24 cellular contexts compared by ENCODE assay signal in genomic region chr10:15053061-15053460, GRCh38. TPM values are rescaled to one million over a fixed set of nuclear protein-coding genes. Genes with fewer than 3 reads are reported as not detected.
DNase-seq lines count a peak whose midpoint lies in the region; ATAC-seq lines count a peak whose summit lies in the region.
"Had no signal": no experiment of that assay in that cellular context is flagged by ENCODE, and none has a peak within 500 bp of the region (broad histone marks: within the 10 kb centered on the region; RNA-seq: fewer than 3 reads in every experiment).

No MANE protein-coding gene starts in this region.

- H3K36me3 ChIP-seq in mesenchymal stem cell (ENCODE audit: control insufficient read depth in 1 of 2, insufficient read depth in 2 of 2, low read depth in 1 of 2, low read length in 2 of 2) = no peaks in the 10 kb centered on the region
- H3K36me3 ChIP-seq: BE2C; BLaER1 treated with 17β-estradiol and CSF1 and Interleukin-3, amounts not matched to agents 10 nM and 100 nM; HAP-1 had no signal

- H3K14ac ChIP-seq in mesenchymal stem cell (ENCODE audit: low read length in 2 of 2) = no peak overlapping the region

- H2AFZ ChIP-seq in mesenchymal stem cell (ENCODE audit: low read depth, low read length) = no peak overlapping the region

- H2BK5ac ChIP-seq in mesenchymal stem cell (ENCODE audit: low read depth, low read length, poor library complexity, severe bottlenecking) = peak overlapping the region; percentile 31

- no peak overlapping the region for H2AK5ac ChIP-seq in mesenchymal stem cell (ENCODE audit: low read length, severe bottlenecking)

- ATAC-seq in activated naive CD4-positive, alpha-beta T cell treated with anti-CD3 and anti-CD28 coated beads, Interleukin-2, amount 50 U/mL, for 72 hours = no peak
- ATAC-seq in HG02588 (IDR thresholded peaks at IDR 0.05; ENCODE audit: unreplicated experiment) = no peak
- ATAC-seq: A549, GM12878 had no signal

- H3K27me3 ChIP-seq in mesenchymal stem cell (ENCODE audit: control insufficient read depth in 1 of 2, insufficient read depth in 1 of 2, low read length in 2 of 2) = no peaks in the 10 kb centered on the region
- H3K27me3 ChIP-seq: BE2C; BLaER1 treated with 17β-estradiol and CSF1 and Interleukin-3, amounts not matched to agents 10 nM and 100 nM had no signal

- no peak overlapping the region for H3K18ac ChIP-seq in mesenchymal stem cell (ENCODE audit: low read depth in 1 of 2, low read length in 2 of 2)

- peaks cover 1% of the 10 kb centered on the region for H3K4me1 ChIP-seq in mesenchymal stem cell (ENCODE audit: control insufficient read depth, insufficient read depth, low read depth, low read length)
- H3K4me1 ChIP-seq: A549; BE2C; BLaER1 treated with 17β-estradiol and CSF1 and Interleukin-3, amounts not matched to agents 10 nM and 100 nM; HAP-1 had no signal

- DNase-seq in NCI-H2227 treated with DMSO at 0.1 percent for 48 hours (lab: John Stamatoyannopoulos, UW) (peak; percentile 0), NCI-H2227 (lab: John Stamatoyannopoulos, UW; ENCODE audit: unreplicated experiment) (no peak), kidney glomerular epithelial cell (lab: John Stamatoyannopoulos, UW) (peak; percentile 7), mesenchymal stem cell (no peak)
- no peak for DNase-seq in stimulated activated CD4-positive, alpha-beta T cell treated with anti-CD3 and anti-CD28 coated beads, Interleukin-15, amount 100 ng/mL, for 24 hours
- DNase-seq in activated naive CD4-positive, alpha-beta T cell treated with anti-CD3 and anti-CD28 coated beads, Interleukin-2, amount 50 U/mL, for 72 hours (ENCODE audit: low spot score in 2 of 2) = no peak
- DNase-seq: 8988T; ACHN; AML-193; BE2C; Calu3; CD4-positive, alpha-beta T cell; CD8-positive, alpha-beta memory T cell; DMS79; EL; GDM1; GOT3; HFFc6 had no signal

- no peaks in the 10 kb centered on the region for H3K79me1 ChIP-seq in mesenchymal stem cell (replicated peaks; ENCODE audit: low read length, poor library complexity, severe bottlenecking)

- no peak overlapping the region for H3K23ac ChIP-seq in mesenchymal stem cell (ENCODE audit: low read length in 2 of 2)

- H4K91ac ChIP-seq in mesenchymal stem cell (ENCODE audit: low read length) = no peak overlapping the region

- no peaks in the 10 kb centered on the region for H3K9me3 Mint-ChIP-seq in activated naive CD4-positive, alpha-beta T cell treated with anti-CD3 and anti-CD28 coated beads, Interleukin-2, amount 50 U/mL, for 72 hours
- H3K9me3 Mint-ChIP-seq: CD4-positive, alpha-beta T cell; CD8-positive, alpha-beta memory T cell; HFFc6 had no signal

- H3K4ac ChIP-seq in mesenchymal stem cell (ENCODE audit: low read depth in 1 of 2, low read length in 2 of 2) = no peak overlapping the region

- no peak overlapping the region for H2BK120ac ChIP-seq in mesenchymal stem cell (ENCODE audit: low read depth, low read length)

- WGBS in mesenchymal stem cell = 97% methylated on average over 3 of the region's 3 CpGs

- H3K36me3 Mint-ChIP-seq in activated naive CD4-positive, alpha-beta T cell treated with anti-CD3 and anti-CD28 coated beads, Interleukin-2, amount 50 U/mL, for 72 hours = no peaks in the 10 kb centered on the region
- H3K36me3 Mint-ChIP-seq: CD14-positive monocyte; CD8-positive, alpha-beta memory T cell had no signal

- no peak overlapping the region for H3K4me2 ChIP-seq in mesenchymal stem cell (ENCODE audit: low read length, poor library complexity, severe bottlenecking)
- H3K4me2 ChIP-seq: A549; BLaER1 treated with 17β-estradiol and CSF1 and Interleukin-3, amounts not matched to agents 10 nM and 100 nM had no signal

- H3K27ac Mint-ChIP-seq in activated naive CD4-positive, alpha-beta T cell treated with anti-CD3 and anti-CD28 coated beads, Interleukin-2, amount 50 U/mL, for 72 hours = no peak overlapping the region
- H3K27ac Mint-ChIP-seq: CD4-positive, alpha-beta T cell; CD8-positive, alpha-beta memory T cell; HFFc6 had no signal

- no peak overlapping the region for H2BK15ac ChIP-seq in mesenchymal stem cell (ENCODE audit: low read depth, poor library complexity, severe bottlenecking)

- H2BK12ac ChIP-seq in mesenchymal stem cell (ENCODE audit: low read length in 2 of 2) = no peak overlapping the region

- no peak overlapping the region for H4K8ac ChIP-seq in mesenchymal stem cell (ENCODE audit: low read length)

- H3K27ac ChIP-seq in mesenchymal stem cell (ENCODE audit: low read length, poor library complexity, severe bottlenecking) = no peak overlapping the region
- H3K27ac ChIP-seq: A549; BLaER1 treated with 17β-estradiol and CSF1 and Interleukin-3, amounts not matched to agents 10 nM and 100 nM had no signal

- no peak overlapping the region for H3K4me3 ChIP-seq in mesenchymal stem cell (ENCODE audit: insufficient read depth in 1 of 2, low read depth in 1 of 2, low read length in 2 of 2)
- H3K4me3 ChIP-seq: A549; BLaER1 treated with 17β-estradiol and CSF1 and Interleukin-3, amounts not matched to agents 10 nM and 100 nM; GM12878; HAP-1 had no signal

- H3K9ac ChIP-seq in mesenchymal stem cell (ENCODE audit: low read length) = no peak overlapping the region
- H3K9ac ChIP-seq: BLaER1 treated with 17β-estradiol and CSF1 and Interleukin-3, amounts not matched to agents 10 nM and 100 nM had no signal

- H3K9me3 ChIP-seq in mesenchymal stem cell (ENCODE audit: control insufficient read depth, low read length) = no peaks in the 10 kb centered on the region
- H3K9me3 ChIP-seq: A549, BE2C, HAP-1 had no signal

RNA-seq across cellular contexts. Expression of gene OLAH, which starts 9.3 kb away (rescaled TPM):
- polyA plus RNA-seq in mesenchymal stem cell (2013, experiment 1 of 2) = 0.17 TPM
- 0.18 TPM for polyA plus RNA-seq in mesenchymal stem cell (2013, experiment 2 of 2)
- 1 to 10 TPM in 1 of 2 donors, under 1 TPM in 1; 0.87 to 1.7 TPM for total RNA-seq in activated naive CD4-positive, alpha-beta T cell treated with anti-CD3 and anti-CD28 coated beads, Interleukin-2, amount 50 U/mL, for 72 hours
- total RNA-seq: Calu3; CD8-positive, alpha-beta memory T cell; HFFc6 had no signal
- polyA plus RNA-seq: CD14-positive monocyte; CD8-positive, alpha-beta memory T cell had no signal

RNA-seq across cellular contexts. Expression of gene ACBD7, which starts 35.5 kb away (rescaled TPM):
- 0.07 TPM for polyA plus RNA-seq in mesenchymal stem cell (2013, experiment 1 of 2)
- not detected for polyA plus RNA-seq in mesenchymal stem cell (2013, experiment 2 of 2)
- 1 to 10 TPM; 2.4 to 3.1 TPM for total RNA-seq in activated naive CD4-positive, alpha-beta T cell treated with anti-CD3 and anti-CD28 coated beads, Interleukin-2, amount 50 U/mL, for 72 hours
- polyA plus RNA-seq: CD14-positive monocyte; CD8-positive, alpha-beta memory T cell had no signal

RNA-seq across cellular contexts. Expression of gene RPP38, which starts 44.1 kb away (rescaled TPM):
- 22.1 TPM for polyA plus RNA-seq in mesenchymal stem cell (2013, experiment 1 of 2)
- 21.2 TPM for polyA plus RNA-seq in mesenchymal stem cell (2013, experiment 2 of 2)
- total RNA-seq in activated naive CD4-positive, alpha-beta T cell treated with anti-CD3 and anti-CD28 coated beads, Interleukin-2, amount 50 U/mL, for 72 hours = 10 to 100 TPM; 15.5 to 17.5 TPM

Comparison
In these comparisons a context has a peak if more than half of its experiments do, and no peak if none do; other contexts are left out.
1. DNase-seq: peak in NCI-H2227 treated with DMSO at 0.1 percent for 48 hours (single experiment) and kidney glomerular epithelial cell (single experiment); none in NCI-H2227 (single experiment), mesenchymal stem cell (single experiment), stimulated activated CD4-positive, alpha-beta T cell treated with anti-CD3 and anti-CD28 coated beads, Interleukin-15, amount 100 ng/mL, for 24 hours (single experiment) and activated naive CD4-positive, alpha-beta T cell treated with anti-CD3 and anti-CD28 coated beads, Interleukin-2, amount 50 U/mL, for 72 hours (0 of 2).